In genomic region chr3:4512895-4513616, GRCh38 we compare ENCODE assay signal across 1 cellular context.
TF ChIP-seq lines count a peak whose summit lies in the region.

No MANE protein-coding gene starts in this region.

TF ChIP-seq in endothelial cell of umbilical vein, 7 proteins besides CTCF, POLR2A, EP300 and RAD21 (continued from another document):
- TF ChIP-seq GATA2 (IDR thresholded peaks at IDR 0.05; ENCODE audit: insufficient read depth, insufficient read length, low read depth, low read length) (no peak), MYC (IDR thresholded peaks at IDR 0.05; ENCODE audit: low read depth, low read length) (no peak), EZH2 (IDR thresholded peaks at IDR 0.05; ENCODE audit: borderline replicate concordance, low read depth, low read length, severe bottlenecking) (no peak), POLR2AphosphoS5 (IDR thresholded peaks at IDR 0.05; ENCODE audit: insufficient read depth, low read depth, low read length) (no peak)
